In the genomic region with DNA sequence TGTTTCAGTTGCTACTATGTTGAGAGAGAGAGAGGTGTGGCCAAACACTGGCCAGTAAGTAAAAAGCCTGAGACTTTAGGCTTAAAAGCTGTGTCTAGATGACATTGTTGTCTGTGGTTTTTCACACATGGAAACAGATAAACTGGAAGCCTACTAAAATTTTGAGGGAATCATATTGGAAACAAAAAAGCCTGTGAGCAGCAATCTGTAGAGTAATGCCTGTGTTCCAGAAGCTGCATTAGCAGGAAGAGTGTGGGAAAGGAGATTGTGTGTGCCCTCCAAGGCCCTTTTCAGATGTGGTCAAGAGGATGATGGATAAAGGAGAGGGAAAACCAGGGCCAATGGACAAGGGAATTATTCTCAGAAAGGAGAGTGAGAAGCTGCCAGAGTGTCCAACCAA, we compare ENCODE assay signal across 34 cellular contexts.
"Had no signal": no experiment of that assay in that cellular context is flagged by ENCODE, and none has a peak within 500 bp of the region (broad histone marks: within the 10 kb centered on the region; RNA-seq: fewer than 3 reads in every experiment).

No MANE protein-coding gene starts in this region.

- H3K36me3 ChIP-seq: MG63 had no signal

- H3K4me3 ChIP-seq: MG63 had no signal

- DNase-seq: Karpas-422, Kasumi-1, MG63, MM.1S, MV-4-11, NCI-H1048, NCI-H1092, NCI-H1092 treated with DMSO at 0.1 percent for 48 hours, NCI-H1105, NCI-H1105 treated with DMSO at 0.1 percent for 48 hours, NCI-H1417, NCI-H1417 treated with DMSO at 0.1 percent for 48 hours, NCI-H1436, NCI-H1436 treated with DMSO at 0.1 percent for 48 hours, NCI-H146, NCI-H1694, NCI-H1694 treated with DMSO at 0.1 percent for 48 hours, NCI-H187, NCI-H187 treated with DMSO at 0.1 percent for 48 hours, NCI-H1930, NCI-H2029, NCI-H2029 treated with DMSO at 0.1 percent for 48 hours, NCI-H2081, NCI-H2081 treated with DMSO at 0.1 percent for 48 hours, NCI-H2107, NCI-H2171, NCI-H2171 treated with DMSO at 0.1 percent for 48 hours, NCI-H2227 treated with DMSO at 0.1 percent for 48 hours, NCI-H226, NCI-H345, NCI-H446, NCI-H446 treated with DMSO at 0.1 percent for 48 hours, NCI-H510A, NCI-H510A treated with DMSO at 0.1 percent for 48 hours had no signal
